ENCODE assay signal across 1 cellular context in genomic region chrX:54446084-54446483, GRCh38.
TF ChIP-seq lines count a peak whose summit lies in the region.

No MANE protein-coding gene starts in this region.

TF ChIP-seq in IMR-90, 13 proteins besides CTCF, POLR2A, EP300 and RAD21:
- TF ChIP-seq NFE2L2 (IDR thresholded peaks at IDR 0.05; ENCODE audit: low read depth, low read length) (no peak), SMC3 (IDR thresholded peaks at IDR 0.05; ENCODE audit: low read depth, low read length) (no peak), MAZ (IDR thresholded peaks at IDR 0.05; ENCODE audit: borderline replicate concordance, low read depth, low read length) (no peak), FOS (IDR thresholded peaks at IDR 0.05; ENCODE audit: low read depth, low read length) (no peak), USF2 (IDR thresholded peaks at IDR 0.05; ENCODE audit: low read depth, low read length) (no peak), MXI1 (IDR thresholded peaks at IDR 0.05; ENCODE audit: borderline replicate concordance, low read depth, low read length) (no peak), RCOR1 (IDR thresholded peaks at IDR 0.05; ENCODE audit: insufficient replicate concordance, low read length) (no peak)
